In the genomic region with DNA sequence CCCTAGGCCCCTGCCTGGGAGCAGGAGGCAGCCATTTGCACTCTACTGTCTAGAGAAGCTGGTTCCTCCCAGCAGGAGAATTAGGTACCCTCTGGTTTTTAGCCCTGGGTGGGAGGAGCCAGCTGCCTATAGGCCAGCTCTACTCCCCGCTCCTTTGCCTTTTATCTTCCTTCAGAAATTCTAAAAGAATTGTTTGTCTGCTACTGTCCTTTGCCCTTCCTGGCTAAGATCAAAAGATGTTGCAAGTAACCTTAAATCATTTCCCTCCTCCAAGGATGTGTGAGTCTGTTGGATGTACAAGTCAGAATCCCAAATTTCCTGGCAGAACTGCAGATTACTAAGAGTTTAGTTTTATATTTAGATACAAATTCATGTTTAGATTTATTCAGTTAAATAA, we compare ENCODE assay signal across 15 cellular contexts. TPM values are rescaled to one million over a fixed set of nuclear protein-coding genes. Genes with fewer than 3 reads are reported as not detected.
A peak's percentile ranks its signal among the peaks of the same experiment; 100 is the strongest.
DNase-seq lines count a peak whose midpoint lies in the region; ATAC-seq, FAIRE-seq and TF ChIP-seq lines count a peak whose summit lies in the region.
"Had no signal": no experiment of that assay in that cellular context is flagged by ENCODE, and none has a peak within 500 bp of the region (broad histone marks: within the 10 kb centered on the region; RNA-seq: fewer than 3 reads in every experiment).

No MANE protein-coding gene starts in this region.

- H3K79me2 ChIP-seq in parathyroid adenoma = peaks cover 39% of the 10 kb centered on the region

- H3K36me3 ChIP-seq in parathyroid adenoma (ENCODE audit: control insufficient read depth, insufficient read depth, low read length) = no peaks in the 10 kb centered on the region

- ATAC-seq in activated CD4-positive, alpha-beta T cell treated with anti-CD3 and anti-CD28 coated beads for 36 hours = no peak
- no peak for ATAC-seq in activated CD4-positive, CD25-positive, alpha-beta regulatory T cell treated with anti-CD3 and anti-CD28 coated beads, Interleukin-2, amount 50 U/mL, for 24 hours

- H3K27me3 ChIP-seq in parathyroid adenoma (ENCODE audit: control insufficient read depth, insufficient read depth, low read length) = no peaks in the 10 kb centered on the region
- H3K27me3 ChIP-seq: tibial artery had no signal

- H3K4me1 Mint-ChIP-seq in activated CD4-positive, alpha-beta T cell treated with anti-CD3 and anti-CD28 coated beads for 36 hours = peaks cover 51% of the 10 kb centered on the region

- no peaks in the 10 kb centered on the region for H3K27me3 Mint-ChIP-seq in activated CD4-positive, alpha-beta T cell treated with anti-CD3 and anti-CD28 coated beads for 36 hours
- H3K27me3 Mint-ChIP-seq: CD8-positive, alpha-beta memory T cell had no signal

- H3K9me3 ChIP-seq in parathyroid adenoma (ENCODE audit: control insufficient read depth, low read length) = no peaks in the 10 kb centered on the region
- H3K9me3 ChIP-seq: tibial artery had no signal

- peak overlapping the region; percentile 28 for H3K27ac Mint-ChIP-seq in activated CD4-positive, alpha-beta T cell treated with anti-CD3 and anti-CD28 coated beads for 36 hours

- DNase-seq in activated CD4-positive, alpha-beta T cell treated with anti-CD3 and anti-CD28 coated beads for 36 hours = no peak
- DNase-seq in activated CD4-positive, alpha-beta T cell treated with anti-CD3 and anti-CD28 coated beads for 4 hours = no peak
- DNase-seq in HCEC 1CT (peak; percentile 29), epidermal melanocyte (ENCODE audit: insufficient read length, low spot score) (no peak), DMS 273 treated with DMSO at 0.1 percent for 48 hours (lab: John Stamatoyannopoulos, UW) (no peak)
- DNase-seq: CD8-positive, alpha-beta memory T cell; Kasumi-1; NCI-H1694; NCI-H446 had no signal

- peak overlapping the region; percentile 8 for H3K27ac ChIP-seq in parathyroid adenoma
- H3K27ac ChIP-seq: HL-60, tibial artery had no signal

- peaks cover 31% of the 10 kb centered on the region for H3K36me3 Mint-ChIP-seq in activated CD4-positive, alpha-beta T cell treated with anti-CD3 and anti-CD28 coated beads for 36 hours (ENCODE audit: low read depth)

- no peaks in the 10 kb centered on the region for H3K9me3 Mint-ChIP-seq in activated CD4-positive, alpha-beta T cell treated with anti-CD3 and anti-CD28 coated beads for 36 hours (ENCODE audit: low read depth)
- H3K9me3 Mint-ChIP-seq: CD8-positive, alpha-beta memory T cell had no signal

- no peak overlapping the region for H3K4me2 ChIP-seq in parathyroid adenoma (ENCODE audit: low read length)

- POLR2A ChIA-PET in activated CD4-positive, alpha-beta T cell treated with anti-CD3 and anti-CD28 coated beads for 36 hours (lab: Charles Lee) = no interaction called here

- no peak overlapping the region for H3K9ac ChIP-seq in parathyroid adenoma

- peaks cover 24% of the 10 kb centered on the region for H3K4me1 ChIP-seq in parathyroid adenoma

- CTCF ChIA-PET in activated CD4-positive, alpha-beta T cell treated with anti-CD3 and anti-CD28 coated beads for 36 hours (lab: Charles Lee) = interaction anchor here (0.6 to 16.9 kb wide), 11 partner anchors 8 to 247 kb away, joined by 3 to 372 read pairs (median 3); a partner anchor contains a TSS

- H3K4me3 ChIP-seq in parathyroid adenoma (ENCODE audit: low read depth, low read length) = no peak overlapping the region
- H3K4me3 ChIP-seq: tibial artery had no signal

- TF ChIP-seq CTCF in parathyroid adenoma (IDR thresholded peaks at IDR 0.05) = no peak

- FAIRE-seq in endometrium (lab: Jason Lieb, UNC) = peak; percentile 39
- FAIRE-seq: GM12892 had no signal

- intact Hi-C loops in activated CD4-positive, alpha-beta T cell treated with anti-CD3 and anti-CD28 coated beads for 36 hours (cut with DNase I, micrococcal nuclease) = no loop called here

- H2AFZ ChIP-seq in parathyroid adenoma = no peak overlapping the region

- H3K4me3 Mint-ChIP-seq in activated CD4-positive, alpha-beta T cell treated with anti-CD3 and anti-CD28 coated beads for 36 hours = no peak overlapping the region
- H3K4me3 Mint-ChIP-seq: CD8-positive, alpha-beta memory T cell had no signal

RNA-seq across cellular contexts. Expression of a gene that starts 30.2 kb away (rescaled TPM):
- total RNA-seq in activated CD4-positive, alpha-beta T cell treated with anti-CD3 and anti-CD28 coated beads for 36 hours = under 1 TPM in 1 of 2 experiments, not detected in 1; 0.11 TPM

RNA-seq across cellular contexts. Expression of a gene that starts 53.4 kb away (rescaled TPM):
- total RNA-seq in activated CD4-positive, alpha-beta T cell treated with anti-CD3 and anti-CD28 coated beads for 36 hours = 10 to 100 TPM; 37.6 to 43.8 TPM
